29 cellular contexts compared by ENCODE assay signal in genomic region chr1:202991112-202991511, GRCh38.
"Had no signal": no experiment of that assay in that cellular context is flagged by ENCODE, and none has a peak within 500 bp of the region (broad histone marks: within the 10 kb centered on the region; RNA-seq: fewer than 3 reads in every experiment).

No MANE protein-coding gene starts in this region.

- H3K27ac Mint-ChIP-seq: natural killer cell; nephron; neural progenitor cell; progenitor cell of endocrine pancreas; stimulated activated effector memory CD8-positive, alpha-beta T cell treated with anti-CD3 and anti-CD28 coated beads, Interleukin-12 subunit alpha, Interleukin-12 subunit beta, amount 100 ng/mL, for 72 hours; stimulated activated naive CD8-positive, alpha-beta T cell treated with anti-CD3 and anti-CD28 coated beads, Interleukin-15, amount 100 ng/mL, for 72 hours; type B pancreatic cell had no signal

- H3K36me3 Mint-ChIP-seq: natural killer cell; neural progenitor cell; stimulated activated effector memory CD8-positive, alpha-beta T cell treated with anti-CD3 and anti-CD28 coated beads, Interleukin-12 subunit alpha, Interleukin-12 subunit beta, amount 100 ng/mL, for 72 hours; type B pancreatic cell had no signal

- H3K4me3 ChIP-seq: neural progenitor cell, ovary, psoas muscle, right lobe of liver, sigmoid colon, suprapubic skin, testis, tibial artery, transverse colon, upper lobe of right lung, uterus had no signal

- H3K36me3 ChIP-seq: neural progenitor cell, ovary, right lobe of liver, sigmoid colon, suprapubic skin, tibial artery, transverse colon, upper lobe of right lung, uterus had no signal

- H3K4me3 Mint-ChIP-seq: natural killer cell; nephron; neural progenitor cell; stimulated activated effector memory CD8-positive, alpha-beta T cell treated with anti-CD3 and anti-CD28 coated beads, Interleukin-12 subunit alpha, Interleukin-12 subunit beta, amount 100 ng/mL, for 72 hours; stimulated activated naive CD8-positive, alpha-beta T cell treated with anti-CD3 and anti-CD28 coated beads, Interleukin-15, amount 100 ng/mL, for 72 hours; type B pancreatic cell had no signal

- H3K4me2 ChIP-seq: neural progenitor cell had no signal

- H3K79me2 ChIP-seq: parathyroid adenoma had no signal

- H2AFZ ChIP-seq: neural progenitor cell, parathyroid adenoma had no signal

- H3K27me3 ChIP-seq: ovary, sigmoid colon, testis, uterus had no signal

- ATAC-seq: natural killer cell; psoas muscle; right cardiac atrium; right lobe of liver; stimulated activated effector memory CD8-positive, alpha-beta T cell treated with anti-CD3 and anti-CD28 coated beads, Interleukin-12 subunit alpha, Interleukin-12 subunit beta, amount 100 ng/mL, for 72 hours; stimulated activated naive CD8-positive, alpha-beta T cell treated with anti-CD3 and anti-CD28 coated beads, Interleukin-15, amount 100 ng/mL, for 72 hours; stimulated activated naive CD8-positive, alpha-beta T cell treated with anti-CD3 and anti-CD28 coated beads, Interleukin-15, Interleukin-2, amounts not matched to agents 100 U/mL and 50 U/mL, for 24 hours; upper lobe of right lung had no signal

- FAIRE-seq: small intestine had no signal

- H3K9me3 ChIP-seq: ovary, psoas muscle, right lobe of liver, sigmoid colon, suprapubic skin, testis, tibial artery, transverse colon, upper lobe of right lung, uterus had no signal

- H3K4me1 Mint-ChIP-seq: natural killer cell; nephron; neural progenitor cell; stimulated activated effector memory CD8-positive, alpha-beta T cell treated with anti-CD3 and anti-CD28 coated beads, Interleukin-12 subunit alpha, Interleukin-12 subunit beta, amount 100 ng/mL, for 72 hours; stimulated activated naive CD8-positive, alpha-beta T cell treated with anti-CD3 and anti-CD28 coated beads, Interleukin-15, amount 100 ng/mL, for 72 hours had no signal

- DNase-seq: natural killer cell; occipital lobe; ovary; posterior cingulate gyrus; psoas muscle; right cardiac atrium; right lobe of liver; sigmoid colon; small intestine; stimulated activated CD4-positive, alpha-beta T cell treated with anti-CD3 and anti-CD28 coated beads, Interleukin-15, amount 100 ng/mL, for 24 hours; stimulated activated CD4-positive, alpha-beta T cell treated with anti-CD3 and anti-CD28 coated beads, Interleukin-2, amount 100 ng/mL, for 24 hours; stimulated activated CD4-positive, alpha-beta T cell treated with anti-CD3 and anti-CD28 coated beads, Interleukin-2, amount 100 ng/mL, for 48 hours; stimulated activated CD4-positive, alpha-beta T cell treated with anti-CD3 and anti-CD28 coated beads, Interleukin-4, amount 100 ng/mL, for 24 hours; stimulated activated naive CD4-positive, alpha-beta T cell; stimulated activated naive CD8-positive, alpha-beta T cell treated with anti-CD3 and anti-CD28 coated beads, Interleukin-15, amount 100 ng/mL, for 72 hours; stimulated activated naive CD8-positive, alpha-beta T cell treated with anti-CD3 and anti-CD28 coated beads, Interleukin-15, Interleukin-2, amounts not matched to agents 100 U/mL and 50 U/mL, for 24 hours; substantia nigra; testis; tibial artery; transverse colon; upper lobe of right lung; uterus had no signal

- H3K9ac ChIP-seq: neural progenitor cell, parathyroid adenoma had no signal

- H3K4me1 ChIP-seq: neural progenitor cell, parathyroid adenoma, psoas muscle, right lobe of liver, sigmoid colon, suprapubic skin, testis, tibial artery, transverse colon, upper lobe of right lung, uterus had no signal

- H3K27ac ChIP-seq: neural progenitor cell, ovary, parathyroid adenoma, psoas muscle, right lobe of liver, sigmoid colon, suprapubic skin, testis, tibial artery, transverse colon, upper lobe of right lung, uterus had no signal

- H3K9me3 Mint-ChIP-seq: natural killer cell; nephron; neural progenitor cell; stimulated activated effector memory CD8-positive, alpha-beta T cell treated with anti-CD3 and anti-CD28 coated beads, Interleukin-12 subunit alpha, Interleukin-12 subunit beta, amount 100 ng/mL, for 72 hours; stimulated activated naive CD8-positive, alpha-beta T cell treated with anti-CD3 and anti-CD28 coated beads, Interleukin-15, amount 100 ng/mL, for 72 hours had no signal
